ENCODE assay signal across 2 cellular contexts in genomic region chr11:16956538-16957153, GRCh38.
TF ChIP-seq lines count a peak whose summit lies in the region.

No MANE protein-coding gene starts in this region.

TF ChIP-seq in GM23338, 12 proteins besides CTCF, POLR2A, EP300 and RAD21:
- TF ChIP-seq ZNF462 (CRISPR knock-in tag; IDR thresholded peaks at IDR 0.05) = 0 out of 2 replicates have a peak, but pooled peaks have one; percentile 1
- TF ChIP-seq EZH2phosphoT487 (IDR thresholded peaks at IDR 0.05; ENCODE audit: unreplicated experiment) = no peak
- TF ChIP-seq POLR2AphosphoS5 (IDR thresholded peaks at IDR 0.05; ENCODE audit: low read depth) = no peak

TF ChIP-seq in H1, 55 proteins besides CTCF, POLR2A, EP300 and RAD21:
- TF ChIP-seq CTBP2 (IDR thresholded peaks at IDR 0.05; ENCODE audit: borderline replicate concordance, insufficient read depth, insufficient read length, low read length) (no peak), TAF7 (optimal IDR thresholded peaks at IDR 0.05; ENCODE audit: borderline replicate concordance, low read depth, low read length) (no peak), NANOG (IDR thresholded peaks at IDR 0.05; ENCODE audit: insufficient read depth, low read depth, low read length, poor library complexity, severe bottlenecking) (peak; percentile 54), JUND (IDR thresholded peaks at IDR 0.05; ENCODE audit: low read length) (peak; percentile 63), JUN (IDR thresholded peaks at IDR 0.05; ENCODE audit: low read depth, low read length) (peak; percentile 64; the same call in 1 of the 2 replicates)
TF ChIP-seq in H1: peak in this region for 3.
